1 cellular context compared by ENCODE assay signal in genomic region chr4:55948726-55949479, GRCh38.
TF ChIP-seq lines count a peak whose summit lies in the region.

A gene with protein sequence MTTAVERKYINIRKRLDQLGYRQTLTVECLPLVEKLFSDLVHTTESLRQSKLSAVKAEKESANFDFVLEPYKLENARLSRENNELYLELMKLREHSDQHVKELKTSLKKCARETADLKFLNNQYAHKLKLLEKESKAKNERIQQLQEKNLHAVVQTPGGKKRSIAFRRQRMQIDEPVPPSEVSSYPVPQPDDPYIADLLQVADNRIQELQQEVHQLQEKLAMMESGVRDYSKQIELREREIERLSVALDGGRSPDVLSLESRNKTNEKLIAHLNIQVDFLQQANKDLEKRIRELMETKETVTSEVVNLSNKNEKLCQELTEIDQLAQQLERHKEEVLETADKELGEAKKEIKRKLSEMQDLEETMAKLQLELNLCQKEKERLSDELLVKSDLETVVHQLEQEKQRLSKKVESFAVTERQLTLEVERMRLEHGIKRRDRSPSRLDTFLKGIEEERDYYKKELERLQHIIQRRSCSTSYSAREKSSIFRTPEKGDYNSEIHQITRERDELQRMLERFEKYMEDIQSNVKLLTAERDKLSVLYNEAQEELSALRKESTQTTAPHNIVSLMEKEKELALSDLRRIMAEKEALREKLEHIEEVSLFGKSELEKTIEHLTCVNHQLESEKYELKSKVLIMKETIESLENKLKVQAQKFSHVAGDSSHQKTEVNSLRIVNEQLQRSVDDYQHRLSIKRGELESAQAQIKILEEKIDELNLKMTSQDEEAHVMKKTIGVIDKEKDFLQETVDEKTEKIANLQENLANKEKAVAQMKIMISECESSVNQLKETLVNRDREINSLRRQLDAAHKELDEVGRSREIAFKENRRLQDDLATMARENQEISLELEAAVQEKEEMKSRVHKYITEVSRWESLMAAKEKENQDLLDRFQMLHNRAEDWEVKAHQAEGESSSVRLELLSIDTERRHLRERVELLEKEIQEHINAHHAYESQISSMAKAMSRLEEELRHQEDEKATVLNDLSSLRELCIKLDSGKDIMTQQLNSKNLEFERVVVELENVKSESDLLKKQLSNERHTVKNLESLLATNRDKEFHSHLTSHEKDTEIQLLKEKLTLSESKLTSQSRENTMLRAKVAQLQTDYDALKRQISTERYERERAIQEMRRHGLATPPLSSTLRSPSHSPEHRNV (plus strand): TSS chr4:55948945. CDS start chr4:55952131, 3,186 bp downstream.

TF ChIP-seq in K562, 482 proteins besides CTCF, POLR2A, EP300 and RAD21 (continued from another document and continues in another):
- TF ChIP-seq, protein P1, sequence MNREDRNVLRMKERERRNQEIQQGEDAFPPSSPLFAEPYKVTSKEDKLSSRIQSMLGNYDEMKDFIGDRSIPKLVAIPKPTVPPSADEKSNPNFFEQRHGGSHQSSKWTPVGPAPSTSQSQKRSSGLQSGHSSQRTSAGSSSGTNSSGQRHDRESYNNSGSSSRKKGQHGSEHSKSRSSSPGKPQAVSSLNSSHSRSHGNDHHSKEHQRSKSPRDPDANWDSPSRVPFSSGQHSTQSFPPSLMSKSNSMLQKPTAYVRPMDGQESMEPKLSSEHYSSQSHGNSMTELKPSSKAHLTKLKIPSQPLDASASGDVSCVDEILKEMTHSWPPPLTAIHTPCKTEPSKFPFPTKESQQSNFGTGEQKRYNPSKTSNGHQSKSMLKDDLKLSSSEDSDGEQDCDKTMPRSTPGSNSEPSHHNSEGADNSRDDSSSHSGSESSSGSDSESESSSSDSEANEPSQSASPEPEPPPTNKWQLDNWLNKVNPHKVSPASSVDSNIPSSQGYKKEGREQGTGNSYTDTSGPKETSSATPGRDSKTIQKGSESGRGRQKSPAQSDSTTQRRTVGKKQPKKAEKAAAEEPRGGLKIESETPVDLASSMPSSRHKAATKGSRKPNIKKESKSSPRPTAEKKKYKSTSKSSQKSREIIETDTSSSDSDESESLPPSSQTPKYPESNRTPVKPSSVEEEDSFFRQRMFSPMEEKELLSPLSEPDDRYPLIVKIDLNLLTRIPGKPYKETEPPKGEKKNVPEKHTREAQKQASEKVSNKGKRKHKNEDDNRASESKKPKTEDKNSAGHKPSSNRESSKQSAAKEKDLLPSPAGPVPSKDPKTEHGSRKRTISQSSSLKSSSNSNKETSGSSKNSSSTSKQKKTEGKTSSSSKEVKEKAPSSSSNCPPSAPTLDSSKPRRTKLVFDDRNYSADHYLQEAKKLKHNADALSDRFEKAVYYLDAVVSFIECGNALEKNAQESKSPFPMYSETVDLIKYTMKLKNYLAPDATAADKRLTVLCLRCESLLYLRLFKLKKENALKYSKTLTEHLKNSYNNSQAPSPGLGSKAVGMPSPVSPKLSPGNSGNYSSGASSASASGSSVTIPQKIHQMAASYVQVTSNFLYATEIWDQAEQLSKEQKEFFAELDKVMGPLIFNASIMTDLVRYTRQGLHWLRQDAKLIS (CRISPR knock-in tag; IDR thresholded peaks at IDR 0.05), result peak; percentile 93
- TF ChIP-seq, protein P2, sequence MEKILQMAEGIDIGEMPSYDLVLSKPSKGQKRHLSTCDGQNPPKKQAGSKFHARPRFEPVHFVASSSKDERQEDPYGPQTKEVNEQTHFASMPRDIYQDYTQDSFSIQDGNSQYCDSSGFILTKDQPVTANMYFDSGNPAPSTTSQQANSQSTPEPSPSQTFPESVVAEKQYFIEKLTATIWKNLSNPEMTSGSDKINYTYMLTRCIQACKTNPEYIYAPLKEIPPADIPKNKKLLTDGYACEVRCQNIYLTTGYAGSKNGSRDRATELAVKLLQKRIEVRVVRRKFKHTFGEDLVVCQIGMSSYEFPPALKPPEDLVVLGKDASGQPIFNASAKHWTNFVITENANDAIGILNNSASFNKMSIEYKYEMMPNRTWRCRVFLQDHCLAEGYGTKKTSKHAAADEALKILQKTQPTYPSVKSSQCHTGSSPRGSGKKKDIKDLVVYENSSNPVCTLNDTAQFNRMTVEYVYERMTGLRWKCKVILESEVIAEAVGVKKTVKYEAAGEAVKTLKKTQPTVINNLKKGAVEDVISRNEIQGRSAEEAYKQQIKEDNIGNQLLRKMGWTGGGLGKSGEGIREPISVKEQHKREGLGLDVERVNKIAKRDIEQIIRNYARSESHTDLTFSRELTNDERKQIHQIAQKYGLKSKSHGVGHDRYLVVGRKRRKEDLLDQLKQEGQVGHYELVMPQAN (IDR thresholded peaks at IDR 0.05; ENCODE audit: borderline replicate concordance), result peak; percentile 93
- TF ChIP-seq ZNF75A (CRISPR knock-in tag; IDR thresholded peaks at IDR 0.05) (no peak), NCOR1 (IDR thresholded peaks at IDR 0.05) (peak; percentile 52), ELF4 (CRISPR knock-in tag; IDR thresholded peaks at IDR 0.05) (peak; percentile 68; the same call in 1 of the 2 replicates), ZNF609 (CRISPR knock-in tag; IDR thresholded peaks at IDR 0.05; ENCODE audit: borderline replicate concordance) (no peak), CXXC5 (CRISPR knock-in tag; IDR thresholded peaks at IDR 0.05) (peak; percentile 93), ZNF197 (CRISPR knock-in tag; IDR thresholded peaks at IDR 0.05; ENCODE audit: low read depth) (no peak), POLR2AphosphoS2 (IDR thresholded peaks at IDR 0.05; ENCODE audit: low read length) (no peak), SIN3B (IDR thresholded peaks at IDR 0.05; ENCODE audit: low read depth) (peak; percentile 84), SPI1 (IDR thresholded peaks at IDR 0.05; ENCODE audit: borderline replicate concordance, low read depth, low read length) (peak; percentile 81; the same call in 1 of the 2 replicates), HNRNPLL (IDR thresholded peaks at IDR 0.05; ENCODE audit: low read depth, low read length, poor library complexity, severe bottlenecking) (peak; percentile 95), PHF20 (IDR thresholded peaks at IDR 0.05; ENCODE audit: partially characterized antibody) (peak; percentile 89), STAT5B (CRISPR knock-in tag; IDR thresholded peaks at IDR 0.05) (no peak), ZNF551 (CRISPR knock-in tag; IDR thresholded peaks at IDR 0.05) (no peak), ATF1 (CRISPR knock-in tag; IDR thresholded peaks at IDR 0.05) (no peak; the same call in 1 of the 2 replicates), ATF1 (tag; IDR thresholded peaks at IDR 0.05) (peak; percentile 90), TBP (optimal IDR thresholded peaks at IDR 0.05; ENCODE audit: low read depth, low read length) (peak; percentile 18), SMARCE1 (IDR thresholded peaks at IDR 0.05) (no peak), ZBTB7A (IDR thresholded peaks at IDR 0.05; ENCODE audit: borderline replicate concordance, control insufficient read depth, low read depth, low read length) (peak; percentile 87; the same call in 1 of the 2 replicates), IRF9 (tag; IDR thresholded peaks at IDR 0.05) (no peak)
- TF ChIP-seq, protein P3, sequence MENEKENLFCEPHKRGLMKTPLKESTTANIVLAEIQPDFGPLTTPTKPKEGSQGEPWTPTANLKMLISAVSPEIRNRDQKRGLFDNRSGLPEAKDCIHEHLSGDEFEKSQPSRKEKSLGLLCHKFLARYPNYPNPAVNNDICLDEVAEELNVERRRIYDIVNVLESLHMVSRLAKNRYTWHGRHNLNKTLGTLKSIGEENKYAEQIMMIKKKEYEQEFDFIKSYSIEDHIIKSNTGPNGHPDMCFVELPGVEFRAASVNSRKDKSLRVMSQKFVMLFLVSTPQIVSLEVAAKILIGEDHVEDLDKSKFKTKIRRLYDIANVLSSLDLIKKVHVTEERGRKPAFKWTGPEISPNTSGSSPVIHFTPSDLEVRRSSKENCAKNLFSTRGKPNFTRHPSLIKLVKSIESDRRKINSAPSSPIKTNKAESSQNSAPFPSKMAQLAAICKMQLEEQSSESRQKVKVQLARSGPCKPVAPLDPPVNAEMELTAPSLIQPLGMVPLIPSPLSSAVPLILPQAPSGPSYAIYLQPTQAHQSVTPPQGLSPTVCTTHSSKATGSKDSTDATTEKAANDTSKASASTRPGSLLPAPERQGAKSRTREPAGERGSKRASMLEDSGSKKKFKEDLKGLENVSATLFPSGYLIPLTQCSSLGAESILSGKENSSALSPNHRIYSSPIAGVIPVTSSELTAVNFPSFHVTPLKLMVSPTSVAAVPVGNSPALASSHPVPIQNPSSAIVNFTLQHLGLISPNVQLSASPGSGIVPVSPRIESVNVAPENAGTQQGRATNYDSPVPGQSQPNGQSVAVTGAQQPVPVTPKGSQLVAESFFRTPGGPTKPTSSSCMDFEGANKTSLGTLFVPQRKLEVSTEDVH (IDR thresholded peaks at IDR 0.05; ENCODE audit: low read depth, partially characterized antibody), result peak; percentile 77
- TF ChIP-seq, protein P4, sequence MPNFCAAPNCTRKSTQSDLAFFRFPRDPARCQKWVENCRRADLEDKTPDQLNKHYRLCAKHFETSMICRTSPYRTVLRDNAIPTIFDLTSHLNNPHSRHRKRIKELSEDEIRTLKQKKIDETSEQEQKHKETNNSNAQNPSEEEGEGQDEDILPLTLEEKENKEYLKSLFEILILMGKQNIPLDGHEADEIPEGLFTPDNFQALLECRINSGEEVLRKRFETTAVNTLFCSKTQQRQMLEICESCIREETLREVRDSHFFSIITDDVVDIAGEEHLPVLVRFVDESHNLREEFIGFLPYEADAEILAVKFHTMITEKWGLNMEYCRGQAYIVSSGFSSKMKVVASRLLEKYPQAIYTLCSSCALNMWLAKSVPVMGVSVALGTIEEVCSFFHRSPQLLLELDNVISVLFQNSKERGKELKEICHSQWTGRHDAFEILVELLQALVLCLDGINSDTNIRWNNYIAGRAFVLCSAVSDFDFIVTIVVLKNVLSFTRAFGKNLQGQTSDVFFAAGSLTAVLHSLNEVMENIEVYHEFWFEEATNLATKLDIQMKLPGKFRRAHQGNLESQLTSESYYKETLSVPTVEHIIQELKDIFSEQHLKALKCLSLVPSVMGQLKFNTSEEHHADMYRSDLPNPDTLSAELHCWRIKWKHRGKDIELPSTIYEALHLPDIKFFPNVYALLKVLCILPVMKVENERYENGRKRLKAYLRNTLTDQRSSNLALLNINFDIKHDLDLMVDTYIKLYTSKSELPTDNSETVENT (CRISPR knock-in tag; IDR thresholded peaks at IDR 0.05), result 0 out of 2 replicates have a peak, but pooled peaks have one; percentile 11
- TF ChIP-seq, protein P5, sequence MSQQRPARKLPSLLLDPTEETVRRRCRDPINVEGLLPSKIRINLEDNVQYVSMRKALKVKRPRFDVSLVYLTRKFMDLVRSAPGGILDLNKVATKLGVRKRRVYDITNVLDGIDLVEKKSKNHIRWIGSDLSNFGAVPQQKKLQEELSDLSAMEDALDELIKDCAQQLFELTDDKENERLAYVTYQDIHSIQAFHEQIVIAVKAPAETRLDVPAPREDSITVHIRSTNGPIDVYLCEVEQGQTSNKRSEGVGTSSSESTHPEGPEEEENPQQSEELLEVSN (IDR thresholded peaks at IDR 0.05; ENCODE audit: borderline replicate concordance in 1 of 2, extremely low read depth in 1 of 2, insufficient read depth in 1 of 2, insufficient read length in 1 of 2, low read depth in 1 of 2, low read length in 1 of 2, poor library complexity in 1 of 2, severe bottlenecking in 1 of 2), result peak; percentile 40 to 53
- TF ChIP-seq, protein P6, sequence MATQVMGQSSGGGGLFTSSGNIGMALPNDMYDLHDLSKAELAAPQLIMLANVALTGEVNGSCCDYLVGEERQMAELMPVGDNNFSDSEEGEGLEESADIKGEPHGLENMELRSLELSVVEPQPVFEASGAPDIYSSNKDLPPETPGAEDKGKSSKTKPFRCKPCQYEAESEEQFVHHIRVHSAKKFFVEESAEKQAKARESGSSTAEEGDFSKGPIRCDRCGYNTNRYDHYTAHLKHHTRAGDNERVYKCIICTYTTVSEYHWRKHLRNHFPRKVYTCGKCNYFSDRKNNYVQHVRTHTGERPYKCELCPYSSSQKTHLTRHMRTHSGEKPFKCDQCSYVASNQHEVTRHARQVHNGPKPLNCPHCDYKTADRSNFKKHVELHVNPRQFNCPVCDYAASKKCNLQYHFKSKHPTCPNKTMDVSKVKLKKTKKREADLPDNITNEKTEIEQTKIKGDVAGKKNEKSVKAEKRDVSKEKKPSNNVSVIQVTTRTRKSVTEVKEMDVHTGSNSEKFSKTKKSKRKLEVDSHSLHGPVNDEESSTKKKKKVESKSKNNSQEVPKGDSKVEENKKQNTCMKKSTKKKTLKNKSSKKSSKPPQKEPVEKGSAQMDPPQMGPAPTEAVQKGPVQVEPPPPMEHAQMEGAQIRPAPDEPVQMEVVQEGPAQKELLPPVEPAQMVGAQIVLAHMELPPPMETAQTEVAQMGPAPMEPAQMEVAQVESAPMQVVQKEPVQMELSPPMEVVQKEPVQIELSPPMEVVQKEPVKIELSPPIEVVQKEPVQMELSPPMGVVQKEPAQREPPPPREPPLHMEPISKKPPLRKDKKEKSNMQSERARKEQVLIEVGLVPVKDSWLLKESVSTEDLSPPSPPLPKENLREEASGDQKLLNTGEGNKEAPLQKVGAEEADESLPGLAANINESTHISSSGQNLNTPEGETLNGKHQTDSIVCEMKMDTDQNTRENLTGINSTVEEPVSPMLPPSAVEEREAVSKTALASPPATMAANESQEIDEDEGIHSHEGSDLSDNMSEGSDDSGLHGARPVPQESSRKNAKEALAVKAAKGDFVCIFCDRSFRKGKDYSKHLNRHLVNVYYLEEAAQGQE (CRISPR knock-in tag; IDR thresholded peaks at IDR 0.05; ENCODE audit: low read depth), result 0 out of 2 replicates have a peak, but pooled peaks have one; percentile 60
